In the genomic region with DNA sequence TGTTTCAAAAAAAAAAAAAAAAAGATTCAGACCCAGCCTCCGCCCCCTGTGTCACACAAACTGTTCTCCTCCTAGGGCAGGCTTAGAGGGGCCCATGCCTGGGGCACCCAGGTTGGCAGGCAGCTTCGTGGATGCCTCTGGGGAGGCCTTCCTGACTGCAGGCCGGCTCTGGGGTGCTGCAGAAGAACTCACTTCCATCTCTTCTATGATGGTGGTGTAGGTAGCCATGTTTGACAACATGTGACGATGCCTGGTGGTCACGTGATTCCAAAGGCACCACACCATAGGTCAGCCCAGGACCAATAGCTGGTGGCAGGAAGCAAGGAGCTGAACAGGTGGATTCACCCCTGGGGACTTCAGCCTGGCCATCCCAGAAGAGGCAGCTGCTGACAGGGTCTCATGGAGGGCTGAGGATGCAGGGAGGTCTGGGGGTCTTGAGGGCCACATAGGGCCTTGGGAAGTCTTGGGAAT, we compare ENCODE assay signal across 8 cellular contexts. TPM values are rescaled to one million over a fixed set of nuclear protein-coding genes. Genes with fewer than 3 reads are reported as not detected.
DNase-seq lines count a peak whose midpoint lies in the region; ATAC-seq and TF ChIP-seq lines count a peak whose summit lies in the region.

No MANE protein-coding gene starts in this region.

- H3K4me1 ChIP-seq in DOHH2 (ENCODE audit: control insufficient read depth, low read length) (peaks cover 37% of the 10 kb centered on the region), GM23338 (ENCODE audit: insufficient read depth) (no peaks in the 10 kb centered on the region), iPS-15b (ENCODE audit: control insufficient read depth, insufficient read depth, low read length) (no peaks in the 10 kb centered on the region)

- no peaks in the 10 kb centered on the region for H3K9me2 ChIP-seq in DOHH2 (replicated peaks; ENCODE audit: control insufficient read depth, low read length)
- H3K9me2 ChIP-seq in GM23338 (ENCODE audit: insufficient read depth) = 0 out of 2 replicates have a peak, but pooled peaks cover 6% of the 10 kb centered on the region

- no peaks in the 10 kb centered on the region for H3K36me3 ChIP-seq in DOHH2 (ENCODE audit: control insufficient read depth, low read length)
- H3K36me3 ChIP-seq in GM23338 (ENCODE audit: insufficient read depth) = no peaks in the 10 kb centered on the region
- H3K36me3 ChIP-seq in iPS-15b (ENCODE audit: control insufficient read depth, insufficient read depth, low read length) = no peaks in the 10 kb centered on the region

- H3K27me3 Mint-ChIP-seq in GM23338 (ENCODE audit: insufficient read depth, low read depth, poor library complexity) = peaks cover 9% of the 10 kb centered on the region

- no peak overlapping the region for H3K9ac ChIP-seq in iPS-15b (ENCODE audit: low read depth, low read length)

- CTCF ChIA-PET in RWPE1 (lab: Yijun Ruan, JAX) = no interaction called here

- POLR2A ChIA-PET in RWPE1 (lab: Yijun Ruan, JAX; ENCODE audit: low non-redundant PET) = interaction anchor here (0.5 kb wide), 1 partner anchor 14 kb away, joined by 4 read pairs; no protein-coding TSS in a partner anchor

- peaks cover 9% of the 10 kb centered on the region for H3K9me3 Mint-ChIP-seq in GM23338

- ATAC-seq in GM23338 = peak; percentile 44
- ATAC-seq in GM19397 (IDR thresholded peaks at IDR 0.05; ENCODE audit: unreplicated experiment) = no peak
- ATAC-seq in GM19023 (IDR thresholded peaks at IDR 0.05; ENCODE audit: unreplicated experiment) = no peak

- H3K79me2 ChIP-seq in DOHH2 (ENCODE audit: control insufficient read depth, low read length) (no peaks in the 10 kb centered on the region), GM23338 (replicated peaks; ENCODE audit: insufficient read depth) (no peaks in the 10 kb centered on the region)

- H3F3A ChIP-seq in DOHH2 (ENCODE audit: control insufficient read depth, insufficient read depth) (0 out of 2 replicates have a peak, but pooled peaks cover 4% of the 10 kb centered on the region), GM23338 (replicated peaks; ENCODE audit: low read depth) (no peaks in the 10 kb centered on the region)

- peak overlapping the region; percentile 75 for H2AFZ ChIP-seq in GM23338

- H3K4me2 ChIP-seq in DOHH2 (ENCODE audit: low read length) (peak overlapping the region; percentile 53), GM23338 (0 out of 2 replicates have a peak overlapping the region, but pooled peaks have one; percentile 52)

- H3K4me1 Mint-ChIP-seq in GM23338 = peaks cover 9% of the 10 kb centered on the region

- peak overlapping the region; percentile 51 for H3K4me3 ChIP-seq in DOHH2 (ENCODE audit: low read length)
- H3K4me3 ChIP-seq in GM23338 = peak overlapping the region; percentile 34; the same call in 1 of the 2 replicates
- H3K4me3 ChIP-seq in iPS-15b (ENCODE audit: low read depth, low read length) = peak overlapping the region; percentile 23

- H3K4me3 Mint-ChIP-seq in GM23338 = peak overlapping the region; percentile 73

- DNase-seq in GM23338 (ENCODE audit: low spot score) (peak; percentile 78), RWPE1 (ENCODE audit: low spot score) (no peak), DMS114 treated with DMSO at 0.1 percent for 48 hours (lab: John Stamatoyannopoulos, UW; ENCODE audit: unreplicated experiment) (no peak)
- DNase-seq in effector CD4-positive, alpha-beta T cell = no peak

- H4K20me1 ChIP-seq in DOHH2 (ENCODE audit: control insufficient read depth, insufficient read depth, low read depth, low read length) (no peaks in the 10 kb centered on the region), GM23338 (replicated peaks; ENCODE audit: insufficient read depth) (no peaks in the 10 kb centered on the region)

- H3K27ac Mint-ChIP-seq in GM23338 = peak overlapping the region; percentile 85; the same call in 1 of the 2 replicates

- no peaks in the 10 kb centered on the region for H3K27me3 ChIP-seq in DOHH2 (ENCODE audit: control insufficient read depth, low read length)
- no peaks in the 10 kb centered on the region for H3K27me3 ChIP-seq in GM23338 (ENCODE audit: insufficient read depth)
- H3K27me3 ChIP-seq in iPS-15b (ENCODE audit: control insufficient read depth, insufficient read depth, low read length) = no peaks in the 10 kb centered on the region

- TF ChIP-seq CTCF in DOHH2 (IDR thresholded peaks at IDR 0.05; ENCODE audit: low read depth, low read length, poor library complexity, severe bottlenecking) (no peak), GM23338 (conservative IDR thresholded peaks at IDR 0.05; ENCODE audit: low read depth in 2 of 2) (no peak), RWPE1 (conservative IDR thresholded peaks at IDR 0.05; ENCODE audit: low read depth) (no peak)

- H3K9me3 ChIP-seq in DOHH2 (ENCODE audit: control insufficient read depth, insufficient read depth, low read length) (0 out of 2 replicates have a peak, but pooled peaks cover 3% of the 10 kb centered on the region), iPS-15b (ENCODE audit: control insufficient read depth, insufficient read depth, low read length) (no peaks in the 10 kb centered on the region)

- H3K27ac ChIP-seq in DOHH2 (ENCODE audit: low read depth, low read length) (no peak overlapping the region), GM23338 (ENCODE audit: low read depth) (no peak overlapping the region), RWPE1 (0 out of 2 replicates have a peak overlapping the region, but pooled peaks have one; percentile 23)

- H3K36me3 Mint-ChIP-seq in GM23338 (ENCODE audit: low read depth) = peaks cover 3% of the 10 kb centered on the region; the same call in 1 of the 3 replicates

TF ChIP-seq in GM23338, 12 proteins besides CTCF, POLR2A, EP300 and RAD21 (continues in another document):
- no peak for TF ChIP-seq CREB1 (CRISPR knock-in tag; IDR thresholded peaks at IDR 0.05; ENCODE audit: low read depth)
- no peak for TF ChIP-seq ZNF462 (CRISPR knock-in tag; IDR thresholded peaks at IDR 0.05)

RNA-seq across cellular contexts. Expression of gene CELSR1, which starts 24.1 kb away (rescaled TPM):
- 20.4 and 21.0 TPM in 2 replicates for total RNA-seq in GM23338 (2014; rRNA removed; shearing (Covaris generic))
- polyA plus RNA-seq in GM23338 (2016; fragmentation: Nextera tagmentation; extraction: Ambion mirVana) = 4.8 and 6.1 TPM in 2 replicates

RNA-seq across cellular contexts. Expression of gene GRAMD4, which starts 58.7 kb away (rescaled TPM):
- total RNA-seq in GM23338 (2014; rRNA removed; shearing (Covaris generic)) = 19.7 and 81.8 TPM in 2 replicates
- 2.7 and 3.1 TPM in 2 replicates for polyA plus RNA-seq in GM23338 (2016; fragmentation: Nextera tagmentation; extraction: Ambion mirVana)
